Comparison of ENCODE assay signal across 8 cellular contexts in genomic region chr4:48483006-48483776, GRCh38. TPM values are rescaled to one million over a fixed set of nuclear protein-coding genes. Genes with fewer than 3 reads are reported as not detected.
DNase-seq lines count a peak whose midpoint lies in the region; ATAC-seq and TF ChIP-seq lines count a peak whose summit lies in the region.

A gene with protein sequence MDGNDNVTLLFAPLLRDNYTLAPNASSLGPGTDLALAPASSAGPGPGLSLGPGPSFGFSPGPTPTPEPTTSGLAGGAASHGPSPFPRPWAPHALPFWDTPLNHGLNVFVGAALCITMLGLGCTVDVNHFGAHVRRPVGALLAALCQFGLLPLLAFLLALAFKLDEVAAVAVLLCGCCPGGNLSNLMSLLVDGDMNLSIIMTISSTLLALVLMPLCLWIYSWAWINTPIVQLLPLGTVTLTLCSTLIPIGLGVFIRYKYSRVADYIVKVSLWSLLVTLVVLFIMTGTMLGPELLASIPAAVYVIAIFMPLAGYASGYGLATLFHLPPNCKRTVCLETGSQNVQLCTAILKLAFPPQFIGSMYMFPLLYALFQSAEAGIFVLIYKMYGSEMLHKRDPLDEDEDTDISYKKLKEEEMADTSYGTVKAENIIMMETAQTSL (plus strand): TSS chr4:48483343. CDS start chr4:48483562, 219 bp downstream.

- peaks cover 0 to 1% of the 10 kb centered on the region in 2 donors for H3K36me3 Mint-ChIP-seq in activated T-cell treated with anti-CD3 and anti-CD28 coated beads, Interleukin-2, amount 50 U/mL, for 72 hours (ENCODE audit: insufficient read depth in 2 of 2)

- H3K4me1 Mint-ChIP-seq in activated T-cell treated with anti-CD3 and anti-CD28 coated beads, Interleukin-2, amount 50 U/mL, for 72 hours (ENCODE audit: low read depth), result peaks cover 7% of the 10 kb centered on the region

- TF ChIP-seq CTCF in kidney epithelial cell (IDR thresholded peaks at IDR 0.05; ENCODE audit: insufficient read depth, low read length, poor library complexity, severe bottlenecking), result no peak
- TF ChIP-seq CTCF in transverse colon (IDR thresholded peaks at IDR 0.05), result no peak

- intact Hi-C loops in transverse colon (cut with DNase I; ENCODE audit: low total_unique reads), result no loop called here

- H3K27ac Mint-ChIP-seq in activated T-cell treated with anti-CD3 and anti-CD28 coated beads, Interleukin-2, amount 50 U/mL, for 72 hours, result no peak within 1 kb of the TSS

- H3K4me3 ChIP-seq in kidney epithelial cell (ENCODE audit: low read depth, low read length) (peak within 1 kb of the TSS; percentile 29), transverse colon (peak within 1 kb of the TSS in 3 of 4 donors; percentile 10 to 47 (median 27))

- 4 to 17% methylated on average over 2 to 65 of the region's 85 CpGs for WGBS in transverse colon (ENCODE audit: low coverage in 1 of 2), 2 donors

- H3K4me1 ChIP-seq in transverse colon, result peaks cover 0 to 9% (median 8%) of the 10 kb centered on the region in 4 donors

- H3K36me3 ChIP-seq in kidney epithelial cell (ENCODE audit: control insufficient read depth, insufficient read depth, low read length) (no peaks in the 10 kb centered on the region), transverse colon (no peaks in the 10 kb centered on the region)

- H3K27me3 Mint-ChIP-seq in activated T-cell treated with anti-CD3 and anti-CD28 coated beads, Interleukin-2, amount 50 U/mL, for 72 hours (ENCODE audit: low read depth), result peaks cover 67% of the 10 kb centered on the region

- in situ Hi-C loops in transverse colon (cut with MboI; ENCODE audit: low pct_ligation_motif_present in 1 of 4, low pct_unique_long_range_greater_than_20kb in 1 of 4, low sequenced_read_pairs in 3 of 4), result loop anchor here in 1 of 4 donors (25.0 kb wide), 1 partner anchor 171 kb away; no protein-coding TSS in a partner anchor

- H3K4me3 Mint-ChIP-seq in activated T-cell treated with anti-CD3 and anti-CD28 coated beads, Interleukin-2, amount 50 U/mL, for 72 hours, result peak within 1 kb of the TSS; percentile 76 to 77

- peak; percentile 63 to 74 for ATAC-seq in activated T-cell treated with anti-CD3 and anti-CD28 coated beads, Interleukin-2, amount 50 U/mL, for 72 hours (replicated peaks in 1 of 2)
- ATAC-seq in HG03039 (IDR thresholded peaks at IDR 0.05; ENCODE audit: unreplicated experiment), result no peak

- TF ChIP-seq POLR2A in transverse colon (IDR thresholded peaks at IDR 0.05), result no peak

- DNase-seq in GM03348 (ENCODE audit: low spot score) (peak; percentile 41), NCI-H1092 (lab: John Stamatoyannopoulos, UW) (peak; percentile 88), kidney epithelial cell (ENCODE audit: low read depth) (no peak), transverse colon (no peak), AG08396 (ENCODE audit: low spot score) (no peak), cerebellar nuclear complex (lab: John Stamatoyannopoulos, UW) (no peak)
- DNase-seq in activated T-cell treated with anti-CD3 and anti-CD28 coated beads, Interleukin-2, amount 50 U/mL, for 72 hours, result peak; percentile 21 to 29

- H3K9me3 ChIP-seq in transverse colon, result no peaks in the 10 kb centered on the region

- no peak within 1 kb of the TSS for H3K27ac ChIP-seq in transverse colon

- H3K9me3 Mint-ChIP-seq in activated T-cell treated with anti-CD3 and anti-CD28 coated beads, Interleukin-2, amount 50 U/mL, for 72 hours, result no peaks in the 10 kb centered on the region

- TF ChIP-seq EP300 in transverse colon (IDR thresholded peaks at IDR 0.05; ENCODE audit: low read depth), result no peak

- peaks cover 36% of the 10 kb centered on the region for H3K27me3 ChIP-seq in kidney epithelial cell (ENCODE audit: control insufficient read depth, insufficient read depth, low read length)
- H3K27me3 ChIP-seq in transverse colon, result peaks cover 84% of the 10 kb centered on the region

RNA-seq across cellular contexts. Expression of the gene that starts here (rescaled TPM):
- not detected for total RNA-seq in activated T-cell treated with anti-CD3 and anti-CD28 coated beads, Interleukin-2, amount 50 U/mL, for 72 hours
- total RNA-seq in kidney epithelial cell (0.48 and 0.58 TPM in 2 replicates), transverse colon (1 to 10 TPM in 2 of 4 donors, not detected in 2; 1.2 to 6.0 TPM)

Comparison
In these comparisons a context has a peak if more than half of its experiments do, and no peak if none do; other contexts are left out.
1. Peak in DNase-seq and ATAC-seq in activated T-cell treated with anti-CD3 and anti-CD28 coated beads, Interleukin-2, amount 50 U/mL, for 72 hours; RNA of the gene not detected or under 1 TPM.
2. DNase-seq: peak in GM03348 (single experiment) and NCI-H1092 (single experiment); none in kidney epithelial cell (single experiment), transverse colon (single experiment), AG08396 (single experiment) and cerebellar nuclear complex (0 of 2).